ENCODE assay signal across 27 cellular contexts in genomic region chr3:167382127-167382526, GRCh38. TPM values are rescaled to one million over a fixed set of nuclear protein-coding genes. Genes with fewer than 3 reads are reported as not detected.
"Had no signal": no experiment of that assay in that cellular context is flagged by ENCODE, and none has a peak within 500 bp of the region (broad histone marks: within the 10 kb centered on the region; RNA-seq: fewer than 3 reads in every experiment).

No MANE protein-coding gene starts in this region.

- H3K9me3 ChIP-seq: stomach, suprapubic skin, testis, thoracic aorta, tibial artery, tibial nerve, transverse colon, upper lobe of left lung, upper lobe of right lung, uterus, vagina had no signal

- H3K4me3 ChIP-seq: stomach, suprapubic skin, testis, thoracic aorta, tibial artery, tibial nerve, transverse colon, upper lobe of left lung, upper lobe of right lung, uterus, vagina had no signal

- H3K4me1 ChIP-seq: testis, upper lobe of right lung, uterus, vagina had no signal

- DNase-seq: stimulated activated CD4-positive, alpha-beta T cell treated with anti-CD3 and anti-CD28 coated beads, Interleukin-2, amount 100 ng/mL, for 48 hours; stimulated activated CD4-positive, alpha-beta T cell treated with anti-CD3 and anti-CD28 coated beads, Interleukin-4, amount 100 ng/mL, for 1 hour; stimulated activated CD4-positive, alpha-beta T cell treated with anti-CD3 and anti-CD28 coated beads, Interleukin-4, amount 100 ng/mL, for 24 hours; stimulated activated CD4-positive, alpha-beta T cell treated with anti-CD3 and anti-CD28 coated beads, Interleukin-4, amount 100 ng/mL, for 4 hours; stimulated activated CD8-positive, alpha-beta memory T cell treated with anti-CD3 and anti-CD28 coated beads, Interleukin-4, amount 100 ng/mL, for 48 hours; stimulated activated naive B cell treated with anti-CD40 and anti-IgM and Interleukin-4, amounts not matched to agents 10 μg/mL and 1 μg/mL and 100 μg/mL, for 72 hours; stimulated activated naive CD4-positive, alpha-beta T cell; stimulated activated naive CD4-positive, alpha-beta T cell treated with Interleukin-2 at 50 U/mL for 16 hours; stimulated activated naive CD8-positive, alpha-beta T cell treated with anti-CD3 and anti-CD28 coated beads, Interleukin-15, amount 100 ng/mL, for 72 hours; stimulated activated naive CD8-positive, alpha-beta T cell treated with anti-CD3 and anti-CD28 coated beads, Interleukin-15, Interleukin-2, amounts not matched to agents 100 U/mL and 50 U/mL, for 24 hours; stomach; substantia nigra; testis; tibial artery; transverse colon; trophoblast cell; upper lobe of left lung; upper lobe of right lung; uterus had no signal

- H3K27ac ChIP-seq: stomach, suprapubic skin, testis, thoracic aorta, tibial artery, tibial nerve, transverse colon, upper lobe of left lung, upper lobe of right lung, uterus, vagina had no signal

- H3K36me3 ChIP-seq: stomach, suprapubic skin, thoracic aorta, tibial artery, tibial nerve, transverse colon, upper lobe of left lung, upper lobe of right lung, uterus, vagina had no signal

- H3K27me3 ChIP-seq: stomach, suprapubic skin, testis, tibial artery, tibial nerve, transverse colon, upper lobe of left lung, upper lobe of right lung, uterus, vagina had no signal

- ATAC-seq: stimulated activated effector memory CD8-positive, alpha-beta T cell treated with anti-CD3 and anti-CD28 coated beads, Interleukin-12 subunit alpha, Interleukin-12 subunit beta, amount 100 ng/mL, for 72 hours; stimulated activated memory B cell treated with anti-CD40 and anti-IgM and Interleukin-4, amounts not matched to agents 10 μg/mL and 1 μg/mL and 100 μg/mL, for 72 hours; stimulated activated naive B cell treated with anti-CD40 and anti-IgM and Interleukin-4, amounts not matched to agents 10 μg/mL and 1 μg/mL and 100 μg/mL, for 72 hours; stimulated activated naive CD8-positive, alpha-beta T cell treated with anti-CD3 and anti-CD28 coated beads, Interleukin-15, amount 100 ng/mL, for 72 hours; stimulated activated naive CD8-positive, alpha-beta T cell treated with anti-CD3 and anti-CD28 coated beads, Interleukin-15, Interleukin-2, amounts not matched to agents 100 U/mL and 50 U/mL, for 24 hours; upper lobe of right lung had no signal

RNA-seq across cellular contexts. Expression of gene ZBBX, which starts 2.0 kb away (rescaled TPM):
- total RNA-seq: subcutaneous adipose tissue, suprapubic skin, thoracic aorta, transverse colon, upper lobe of right lung, urinary bladder, vagina had no signal
- polyA plus RNA-seq: stomach, urinary bladder had no signal
